27 cellular contexts compared by ENCODE assay signal in the genomic region with DNA sequence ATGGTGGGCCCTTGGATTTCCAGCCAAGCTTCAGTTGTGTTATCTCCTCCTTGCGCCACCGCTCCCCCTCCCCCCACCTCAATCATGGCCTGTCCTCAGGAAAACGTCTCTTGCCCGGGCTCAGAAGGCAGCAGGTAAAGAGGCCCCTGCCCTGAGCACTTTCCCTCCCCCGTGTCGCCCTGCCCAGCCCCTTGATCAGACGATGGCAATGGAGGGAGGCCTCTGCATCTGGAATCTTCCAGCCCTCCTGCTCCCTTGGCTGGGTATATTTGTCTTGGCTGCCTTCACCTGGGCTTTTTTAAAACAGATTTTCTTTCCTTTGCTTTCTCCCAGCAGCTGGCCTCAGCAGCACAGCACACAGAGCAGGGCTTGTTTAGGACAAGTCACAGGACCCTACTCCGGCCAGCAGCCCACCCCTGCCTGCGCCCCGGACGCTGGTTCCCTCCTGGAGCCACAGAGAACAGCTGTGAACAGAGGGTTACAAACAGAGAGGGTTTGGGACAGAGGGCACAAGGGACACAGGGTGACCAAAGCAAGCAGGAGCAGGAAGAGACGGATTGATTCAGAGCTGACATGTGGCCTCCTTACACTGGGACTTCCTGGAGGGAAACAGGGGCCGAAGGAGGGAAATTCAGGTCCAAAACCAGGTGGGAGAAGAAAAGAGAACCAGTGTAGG.
"Had no signal": no experiment of that assay in that cellular context is flagged by ENCODE, and none has a peak within 500 bp of the region (broad histone marks: within the 10 kb centered on the region; RNA-seq: fewer than 3 reads in every experiment).

No MANE protein-coding gene starts in this region.

- H3K36me3 ChIP-seq: cardiac muscle cell, gastrocnemius medialis, left ventricle myocardium inferior, uterus had no signal

- H3K4me1 ChIP-seq: uterus had no signal

- H3K4me3 ChIP-seq: cardiac muscle cell, coronary artery, dorsolateral prefrontal cortex, gastrocnemius medialis, left ventricle myocardium inferior, uterus had no signal

- H3K9me3 ChIP-seq: gastrocnemius medialis, left ventricle myocardium inferior, uterus had no signal

- H3K27ac Mint-ChIP-seq: activated B cell treated with CpG ODN at 0.5 μM for 24 hours; activated CD8-positive, alpha-beta T cell treated with anti-CD3 and anti-CD28 coated beads for 36 hours; activated T-helper 17 cell treated with anti-CD3 and anti-CD28 coated beads, Interleukin-2, amount 50 U/mL, for 72 hours; naive thymus-derived CD4-positive, alpha-beta T cell; stimulated activated memory B cell treated with anti-CD40 and anti-IgM and Interleukin-4, amounts not matched to agents 10 μg/mL and 1 μg/mL and 100 μg/mL, for 72 hours had no signal

- DNase-seq: activated B cell treated with CpG ODN at 0.5 μM for 24 hours; activated CD4-positive, alpha-beta T cell treated with anti-CD3 and anti-CD28 coated beads, Interleukin-2, amount 50 U/mL, for 1 hour; activated CD8-positive, alpha-beta T cell treated with anti-CD3 and anti-CD28 coated beads for 36 hours; activated gamma-delta T cell treated with Interleukin-2 at 50 U/mL for 16 hours; activated naive CD4-positive, alpha-beta T cell treated with anti-CD3 and anti-CD28 coated beads, Interleukin-2, amount 50 U/mL, for 16 hours; activated T-cell treated with anti-CD3 and anti-CD28 coated beads, Interleukin-2, amount 50 U/mL, for 4 hours; cerebellar nuclear complex; dorsolateral prefrontal cortex; effector memory CD4-positive, alpha-beta T cell; gastrocnemius medialis; glutamatergic neuron; left ventricle myocardium inferior; naive thymus-derived CD4-positive, alpha-beta T cell; occipital lobe; posterior cingulate gyrus; right cardiac atrium; small intestine; stimulated activated CD4-positive, alpha-beta T cell treated with anti-CD3 and anti-CD28 coated beads, Interleukin-4, amount 100 ng/mL, for 24 hours; stimulated activated CD8-positive, alpha-beta memory T cell treated with anti-CD3 and anti-CD28 coated beads, Interleukin-4, amount 100 ng/mL, for 48 hours; T-helper 2 cell; trophoblast cell; uterus had no signal

- H3K27me3 ChIP-seq: uterus had no signal

- H3K4me3 Mint-ChIP-seq: activated B cell treated with CpG ODN at 0.5 μM for 24 hours; activated CD8-positive, alpha-beta T cell treated with anti-CD3 and anti-CD28 coated beads for 36 hours; activated T-cell treated with anti-CD3 and anti-CD28 coated beads, Interleukin-2, amount 50 U/mL, for 4 hours; activated T-helper 17 cell treated with anti-CD3 and anti-CD28 coated beads, Interleukin-2, amount 50 U/mL, for 72 hours; brain; naive thymus-derived CD4-positive, alpha-beta T cell; stimulated activated memory B cell treated with anti-CD40 and anti-IgM and Interleukin-4, amounts not matched to agents 10 μg/mL and 1 μg/mL and 100 μg/mL, for 72 hours had no signal

- H3K36me3 Mint-ChIP-seq: brain; naive thymus-derived CD4-positive, alpha-beta T cell; stimulated activated memory B cell treated with anti-CD40 and anti-IgM and Interleukin-4, amounts not matched to agents 10 μg/mL and 1 μg/mL and 100 μg/mL, for 72 hours had no signal

- ATAC-seq: activated CD8-positive, alpha-beta T cell treated with anti-CD3 and anti-CD28 coated beads for 36 hours; activated T-cell treated with anti-CD3 and anti-CD28 coated beads, Interleukin-2, amount 50 U/mL, for 4 hours; activated T-helper 17 cell treated with anti-CD3 and anti-CD28 coated beads, Interleukin-2, amount 50 U/mL, for 72 hours; gastrocnemius medialis; naive thymus-derived CD4-positive, alpha-beta T cell; right cardiac atrium; stimulated activated memory B cell treated with anti-CD40 and anti-IgM and Interleukin-4, amounts not matched to agents 10 μg/mL and 1 μg/mL and 100 μg/mL, for 72 hours had no signal

- H3K4me1 Mint-ChIP-seq: activated T-helper 17 cell treated with anti-CD3 and anti-CD28 coated beads, Interleukin-2, amount 50 U/mL, for 72 hours had no signal

- H3K27ac ChIP-seq: cardiac muscle cell, gastrocnemius medialis, left ventricle myocardium inferior, uterus had no signal

- H3K9me3 Mint-ChIP-seq: activated B cell treated with CpG ODN at 0.5 μM for 24 hours; activated CD8-positive, alpha-beta T cell treated with anti-CD3 and anti-CD28 coated beads for 36 hours; activated T-cell treated with anti-CD3 and anti-CD28 coated beads, Interleukin-2, amount 50 U/mL, for 4 hours; activated T-helper 17 cell treated with anti-CD3 and anti-CD28 coated beads, Interleukin-2, amount 50 U/mL, for 72 hours; brain; stimulated activated memory B cell treated with anti-CD40 and anti-IgM and Interleukin-4, amounts not matched to agents 10 μg/mL and 1 μg/mL and 100 μg/mL, for 72 hours had no signal
